ENCODE assay signal across 1 cellular context in the genomic region with DNA sequence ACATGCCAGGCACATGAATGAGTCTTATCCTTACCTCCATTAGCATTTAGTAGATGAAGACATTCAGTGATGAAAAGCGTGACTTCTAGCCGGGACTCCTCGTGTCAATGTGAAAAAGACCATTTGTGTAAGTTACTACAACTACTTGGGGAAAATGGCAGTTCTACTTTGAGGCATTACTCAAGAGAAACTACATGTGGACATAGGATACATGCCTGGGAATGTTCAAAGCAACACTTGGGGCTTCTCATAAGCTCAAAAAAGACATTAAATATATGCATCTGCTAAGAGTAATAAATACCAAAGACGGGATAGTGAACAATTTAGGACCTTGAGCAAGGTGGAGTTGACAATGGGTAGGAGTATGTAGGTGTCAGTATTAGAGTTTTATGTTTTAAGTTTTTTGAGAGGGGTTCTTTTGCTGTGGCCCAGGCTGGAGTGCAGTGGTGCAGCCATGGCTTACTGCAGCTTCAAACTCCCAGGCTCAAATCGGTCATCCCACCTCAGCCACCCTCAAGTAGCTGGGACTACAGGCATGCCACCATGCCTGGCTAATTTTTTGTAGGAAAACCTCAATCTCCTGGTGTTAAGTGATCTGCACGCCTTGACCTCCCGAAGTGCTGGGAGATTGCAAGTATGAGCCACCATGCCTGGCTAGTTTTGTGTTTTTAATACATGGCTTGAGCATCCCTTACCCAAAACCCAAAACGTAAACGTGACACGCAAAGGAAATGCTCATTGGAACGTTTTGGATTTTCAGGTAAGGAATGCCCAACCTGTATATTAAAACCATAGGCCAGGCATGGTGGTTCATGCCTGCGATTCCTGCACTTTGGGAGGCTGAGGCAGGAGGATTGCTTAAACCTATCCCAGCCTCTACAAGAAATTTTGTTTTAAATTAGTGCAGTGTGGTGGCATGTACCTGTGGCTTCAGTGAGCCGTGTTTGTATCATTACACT.
TF ChIP-seq lines count a peak whose summit lies in the region.

No MANE protein-coding gene starts in this region.

TF ChIP-seq in HCT116, 20 proteins besides CTCF, POLR2A, EP300 and RAD21:
- TF ChIP-seq SIN3A (IDR thresholded peaks at IDR 0.05; ENCODE audit: low read depth) (no peak), POLR2AphosphoS5 (IDR thresholded peaks at IDR 0.05; ENCODE audit: low read depth, low read length) (peak; percentile 41)
